15 cellular contexts compared by ENCODE assay signal in genomic region chr13:106680796-106681482, GRCh38.
A peak's percentile ranks its signal among the peaks of the same experiment; 100 is the strongest.
DNase-seq lines count a peak whose midpoint lies in the region; ATAC-seq and TF ChIP-seq lines count a peak whose summit lies in the region.
"Had no signal": no experiment of that assay in that cellular context is flagged by ENCODE, and none has a peak within 500 bp of the region (broad histone marks: within the 10 kb centered on the region; RNA-seq: fewer than 3 reads in every experiment).

No MANE protein-coding gene starts in this region.

- intact Hi-C loops in dorsolateral prefrontal cortex (cut with DNase I) (loop anchor here (10.0 kb wide), 1 partner anchor 234 kb away; no protein-coding TSS in a partner anchor), gastrocnemius medialis (cut with DNase I; ENCODE audit: low total_unique reads) (no loop called here)

- H3K27me3 ChIP-seq in dorsolateral prefrontal cortex (no peaks in the 10 kb centered on the region), gastrocnemius medialis (no peaks in the 10 kb centered on the region)
- H3K27me3 ChIP-seq: colonic mucosa had no signal

- H3K27ac ChIP-seq in dorsolateral prefrontal cortex, result peak overlapping the region in 40 of 59 donors; percentile 0 to 78 (median 55)
- peak overlapping the region; percentile 6 to 47 (median 25) for H3K27ac ChIP-seq in gastrocnemius medialis
- H3K27ac ChIP-seq: 22Rv1, colonic mucosa, skin epidermis had no signal

- TF ChIP-seq POLR2A in gastrocnemius medialis (IDR thresholded peaks at IDR 0.05), result no peak

- peaks cover 0 to 3% (median 0%) of the 10 kb centered on the region in 3 donors for H3K9me3 ChIP-seq in gastrocnemius medialis
- H3K9me3 ChIP-seq: colonic mucosa had no signal

- TF ChIP-seq CTCF in dorsolateral prefrontal cortex (IDR thresholded peaks at IDR 0.05 in 54 of 56, conservative IDR thresholded peaks at IDR 0.05 in 2 of 56; ENCODE audit: low read depth in 1 of 56, partially characterized antibody in 56 of 56) (peak in 4 of 56 donors; percentile 9 to 28 (median 16)), gastrocnemius medialis (IDR thresholded peaks at IDR 0.05 in 4 of 5, conservative IDR thresholded peaks at IDR 0.05 in 1 of 5) (no peak)

- in situ Hi-C loops in gastrocnemius medialis (cut with MboI; ENCODE audit: low sequenced_read_pairs in 4 of 4), result no loop called here

- no peaks in the 10 kb centered on the region for H3K36me3 ChIP-seq in gastrocnemius medialis
- H3K36me3 ChIP-seq: colonic mucosa had no signal

- ATAC-seq in gastrocnemius medialis, result no peak
- ATAC-seq in GM21423 (IDR thresholded peaks at IDR 0.05; ENCODE audit: unreplicated experiment), result no peak
- ATAC-seq in HG02623 (IDR thresholded peaks at IDR 0.05; ENCODE audit: unreplicated experiment), result no peak
- ATAC-seq: K562 had no signal

- H3K4me3 ChIP-seq in dorsolateral prefrontal cortex, result peak overlapping the region in 21 of 59 donors; percentile 0 to 28 (median 16)
- H3K4me3 ChIP-seq in gastrocnemius medialis, result no peak overlapping the region
- H3K4me3 ChIP-seq: colonic mucosa, K562, skin epidermis had no signal

- DNase-seq in DMS153 (lab: John Stamatoyannopoulos, UW), result peak; percentile 13
- no peak for DNase-seq in DMS153 treated with DMSO at 0.1 percent for 48 hours (lab: John Stamatoyannopoulos, UW; ENCODE audit: unreplicated experiment)
- peak in 8 of 10 donors; percentile 45 to 73 (median 57) for DNase-seq in dorsolateral prefrontal cortex
- peak; percentile 58 for DNase-seq in left kidney (ENCODE audit: low read depth, low spot score)
- DNase-seq in gastrocnemius medialis, result no peak
- DNase-seq in NCI-H2196 treated with DMSO at 0.1 percent for 48 hours (lab: John Stamatoyannopoulos, UW; ENCODE audit: unreplicated experiment), result no peak
- DNase-seq: CD4-positive, CD25-positive, alpha-beta regulatory T cell; colonic mucosa; EL; naive B cell had no signal

- no peaks in the 10 kb centered on the region for H3K4me1 ChIP-seq in gastrocnemius medialis
- H3K4me1 ChIP-seq: colonic mucosa had no signal

Comparison
In these comparisons a context has a peak if more than half of its experiments do, and no peak if none do; other contexts are left out.
1. DNase-seq: peak in DMS153 (single experiment), dorsolateral prefrontal cortex (8 of 10) and left kidney (single experiment); none in DMS153 treated with DMSO at 0.1 percent for 48 hours (single experiment), gastrocnemius medialis (0 of 2) and NCI-H2196 treated with DMSO at 0.1 percent for 48 hours (single experiment).